1 cellular context compared by ENCODE assay signal in the genomic region with DNA sequence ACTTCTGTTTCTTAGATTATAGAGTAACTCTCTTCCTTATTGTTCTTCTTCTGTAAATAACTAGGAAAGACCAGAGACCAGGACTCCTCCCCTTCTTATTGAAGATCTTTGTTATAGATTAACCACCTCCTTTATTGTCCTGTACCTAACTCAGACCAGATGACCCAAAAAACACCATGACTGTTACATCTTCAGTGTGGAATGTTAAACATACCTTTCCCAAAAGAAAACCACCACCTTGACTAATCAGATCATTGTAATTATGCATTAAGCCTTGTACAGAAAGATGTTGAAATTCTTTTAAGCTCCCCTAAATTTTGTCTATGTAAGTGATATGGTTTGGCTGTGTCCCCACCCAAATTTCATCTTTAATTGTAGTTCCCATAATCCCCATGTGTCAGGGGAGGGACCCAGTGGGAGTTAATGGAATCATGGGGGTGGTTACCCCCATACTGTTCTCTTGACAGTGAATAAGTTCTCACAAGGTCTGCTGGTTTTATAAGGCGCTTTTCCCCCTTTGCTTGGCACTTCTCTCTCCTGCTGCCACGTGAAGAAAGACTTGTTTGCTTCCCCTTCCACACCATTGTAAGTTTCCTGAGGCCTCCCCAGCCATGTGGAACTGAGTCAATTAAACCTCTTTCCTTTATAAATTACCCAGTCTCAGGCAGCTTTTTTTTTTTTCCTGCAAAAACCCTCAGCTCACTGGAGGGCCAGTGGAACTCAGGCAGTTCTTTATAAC.
A peak's percentile ranks its signal among the peaks of the same experiment; 100 is the strongest.
TF ChIP-seq lines count a peak whose summit lies in the region.

No MANE protein-coding gene starts in this region.

TF ChIP-seq in HepG2, 621 proteins besides CTCF, POLR2A, EP300 and RAD21 (continued from another document and continues in another):
- TF ChIP-seq, protein P1, sequence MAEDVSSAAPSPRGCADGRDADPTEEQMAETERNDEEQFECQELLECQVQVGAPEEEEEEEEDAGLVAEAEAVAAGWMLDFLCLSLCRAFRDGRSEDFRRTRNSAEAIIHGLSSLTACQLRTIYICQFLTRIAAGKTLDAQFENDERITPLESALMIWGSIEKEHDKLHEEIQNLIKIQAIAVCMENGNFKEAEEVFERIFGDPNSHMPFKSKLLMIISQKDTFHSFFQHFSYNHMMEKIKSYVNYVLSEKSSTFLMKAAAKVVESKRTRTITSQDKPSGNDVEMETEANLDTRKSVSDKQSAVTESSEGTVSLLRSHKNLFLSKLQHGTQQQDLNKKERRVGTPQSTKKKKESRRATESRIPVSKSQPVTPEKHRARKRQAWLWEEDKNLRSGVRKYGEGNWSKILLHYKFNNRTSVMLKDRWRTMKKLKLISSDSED (CRISPR knock-in tag; IDR thresholded peaks at IDR 0.05) = no peak
- TF ChIP-seq ZNF543 (CRISPR knock-in tag; IDR thresholded peaks at IDR 0.05) (no peak), ZNF451 (CRISPR knock-in tag; IDR thresholded peaks at IDR 0.05) (no peak), SP1 (IDR thresholded peaks at IDR 0.05) (no peak), SP1 (CRISPR knock-in tag; IDR thresholded peaks at IDR 0.05) (no peak), HMGA1 (CRISPR knock-in tag; conservative IDR thresholded peaks at IDR 0.05) (no peak), SOX13 (IDR thresholded peaks at IDR 0.05) (peak; percentile 72; the same call in 1 of the 2 replicates), SOX13 (CRISPR knock-in tag; conservative IDR thresholded peaks at IDR 0.05 in 1 of 2, IDR thresholded peaks at IDR 0.05 in 1 of 2) (peak in 1 of 2 experiments; percentile 98; a peak in 2 of 4 replicates), ZNF562 (CRISPR knock-in tag; IDR thresholded peaks at IDR 0.05; ENCODE audit: borderline replicate concordance) (no peak), HCFC1 (IDR thresholded peaks at IDR 0.05; ENCODE audit: low read depth, low read length) (no peak), ZNF274 (CRISPR knock-in tag; IDR thresholded peaks at IDR 0.05) (no peak), TCF7 (IDR thresholded peaks at IDR 0.05; ENCODE audit: low read depth) (peak; percentile 63; the same call in 1 of the 2 replicates), MBD4 (IDR thresholded peaks at IDR 0.05; ENCODE audit: borderline replicate concordance, low read length) (no peak), HDAC1 (CRISPR knock-in tag; IDR thresholded peaks at IDR 0.05) (0 out of 2 replicates have a peak, but pooled peaks have one; percentile 23), ZMYM3 (CRISPR knock-in tag; IDR thresholded peaks at IDR 0.05) (no peak), ZFP41 (CRISPR knock-in tag; IDR thresholded peaks at IDR 0.05; ENCODE audit: borderline replicate concordance) (no peak), ZC3H13 (CRISPR knock-in tag; IDR thresholded peaks at IDR 0.05) (no peak), ELF3 (CRISPR knock-in tag; IDR thresholded peaks at IDR 0.05) (peak; percentile 51; the same call in 1 of the 2 replicates), ARNT2 (CRISPR knock-in tag; IDR thresholded peaks at IDR 0.05; ENCODE audit: low read depth) (no peak), FOXK1 (CRISPR knock-in tag; IDR thresholded peaks at IDR 0.05; ENCODE audit: borderline replicate concordance, low read depth) (no peak), KDM1A (CRISPR knock-in tag; IDR thresholded peaks at IDR 0.05) (no peak), NR1H2 (CRISPR knock-in tag; IDR thresholded peaks at IDR 0.05; ENCODE audit: borderline replicate concordance, low read depth) (no peak), FOXM1 (CRISPR knock-in tag; IDR thresholded peaks at IDR 0.05) (no peak), KDM5A (IDR thresholded peaks at IDR 0.05; ENCODE audit: borderline replicate concordance, low read length) (no peak), ZNF3 (CRISPR knock-in tag; IDR thresholded peaks at IDR 0.05) (no peak), RELA (CRISPR knock-in tag; IDR thresholded peaks at IDR 0.05) (no peak), ZNF136 (CRISPR knock-in tag; IDR thresholded peaks at IDR 0.05; ENCODE audit: low read depth) (no peak)
- TF ChIP-seq, protein P2, sequence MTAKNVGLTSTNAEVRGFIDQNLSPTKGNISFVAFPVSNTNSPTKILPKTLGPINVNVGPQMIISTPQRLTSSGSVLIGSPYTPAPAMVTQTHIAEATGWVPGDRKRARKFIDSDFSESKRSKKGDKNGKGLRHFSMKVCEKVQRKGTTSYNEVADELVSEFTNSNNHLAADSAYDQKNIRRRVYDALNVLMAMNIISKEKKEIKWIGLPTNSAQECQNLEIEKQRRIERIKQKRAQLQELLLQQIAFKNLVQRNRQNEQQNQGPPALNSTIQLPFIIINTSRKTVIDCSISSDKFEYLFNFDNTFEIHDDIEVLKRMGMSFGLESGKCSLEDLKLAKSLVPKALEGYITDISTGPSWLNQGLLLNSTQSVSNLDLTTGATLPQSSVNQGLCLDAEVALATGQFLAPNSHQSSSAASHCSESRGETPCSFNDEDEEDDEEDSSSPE (CRISPR knock-in tag; IDR thresholded peaks at IDR 0.05) = no peak
- TF ChIP-seq, protein P3, sequence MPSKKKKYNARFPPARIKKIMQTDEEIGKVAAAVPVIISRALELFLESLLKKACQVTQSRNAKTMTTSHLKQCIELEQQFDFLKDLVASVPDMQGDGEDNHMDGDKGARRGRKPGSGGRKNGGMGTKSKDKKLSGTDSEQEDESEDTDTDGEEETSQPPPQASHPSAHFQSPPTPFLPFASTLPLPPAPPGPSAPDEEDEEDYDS (CRISPR knock-in tag; IDR thresholded peaks at IDR 0.05) = peak; percentile 27; the same call in 1 of the 2 replicates
- TF ChIP-seq, protein P4, sequence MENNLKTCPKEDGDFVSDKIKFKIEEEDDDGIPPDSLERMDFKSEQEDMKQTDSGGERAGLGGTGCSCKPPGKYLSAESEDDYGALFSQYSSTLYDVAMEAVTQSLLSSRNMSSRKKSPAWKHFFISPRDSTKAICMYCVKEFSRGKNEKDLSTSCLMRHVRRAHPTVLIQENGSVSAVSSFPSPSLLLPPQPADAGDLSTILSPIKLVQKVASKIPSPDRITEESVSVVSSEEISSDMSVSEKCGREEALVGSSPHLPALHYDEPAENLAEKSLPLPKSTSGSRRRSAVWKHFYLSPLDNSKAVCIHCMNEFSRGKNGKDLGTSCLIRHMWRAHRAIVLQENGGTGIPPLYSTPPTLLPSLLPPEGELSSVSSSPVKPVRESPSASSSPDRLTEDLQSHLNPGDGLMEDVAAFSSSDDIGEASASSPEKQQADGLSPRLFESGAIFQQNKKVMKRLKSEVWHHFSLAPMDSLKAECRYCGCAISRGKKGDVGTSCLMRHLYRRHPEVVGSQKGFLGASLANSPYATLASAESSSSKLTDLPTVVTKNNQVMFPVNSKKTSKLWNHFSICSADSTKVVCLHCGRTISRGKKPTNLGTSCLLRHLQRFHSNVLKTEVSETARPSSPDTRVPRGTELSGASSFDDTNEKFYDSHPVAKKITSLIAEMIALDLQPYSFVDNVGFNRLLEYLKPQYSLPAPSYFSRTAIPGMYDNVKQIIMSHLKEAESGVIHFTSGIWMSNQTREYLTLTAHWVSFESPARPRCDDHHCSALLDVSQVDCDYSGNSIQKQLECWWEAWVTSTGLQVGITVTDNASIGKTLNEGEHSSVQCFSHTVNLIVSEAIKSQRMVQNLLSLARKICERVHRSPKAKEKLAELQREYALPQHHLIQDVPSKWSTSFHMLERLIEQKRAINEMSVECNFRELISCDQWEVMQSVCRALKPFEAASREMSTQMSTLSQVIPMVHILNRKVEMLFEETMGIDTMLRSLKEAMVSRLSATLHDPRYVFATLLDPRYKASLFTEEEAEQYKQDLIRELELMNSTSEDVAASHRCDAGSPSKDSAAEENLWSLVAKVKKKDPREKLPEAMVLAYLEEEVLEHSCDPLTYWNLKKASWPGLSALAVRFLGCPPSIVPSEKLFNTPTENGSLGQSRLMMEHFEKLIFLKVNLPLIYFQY (CRISPR knock-in tag; IDR thresholded peaks at IDR 0.05; ENCODE audit: borderline replicate concordance) = no peak
- TF ChIP-seq, protein P5, sequence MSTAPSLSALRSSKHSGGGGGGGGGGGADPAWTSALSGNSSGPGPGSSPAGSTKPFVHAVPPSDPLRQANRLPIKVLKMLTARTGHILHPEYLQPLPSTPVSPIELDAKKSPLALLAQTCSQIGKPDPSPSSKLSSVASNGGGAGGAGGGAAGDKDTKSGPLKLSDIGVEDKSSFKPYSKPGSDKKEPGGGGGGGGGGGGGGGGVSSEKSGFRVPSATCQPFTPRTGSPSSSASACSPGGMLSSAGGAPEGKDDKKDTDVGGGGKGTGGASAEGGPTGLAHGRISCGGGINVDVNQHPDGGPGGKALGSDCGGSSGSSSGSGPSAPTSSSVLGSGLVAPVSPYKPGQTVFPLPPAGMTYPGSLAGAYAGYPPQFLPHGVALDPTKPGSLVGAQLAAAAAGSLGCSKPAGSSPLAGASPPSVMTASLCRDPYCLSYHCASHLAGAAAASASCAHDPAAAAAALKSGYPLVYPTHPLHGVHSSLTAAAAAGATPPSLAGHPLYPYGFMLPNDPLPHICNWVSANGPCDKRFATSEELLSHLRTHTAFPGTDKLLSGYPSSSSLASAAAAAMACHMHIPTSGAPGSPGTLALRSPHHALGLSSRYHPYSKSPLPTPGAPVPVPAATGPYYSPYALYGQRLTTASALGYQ (CRISPR knock-in tag; IDR thresholded peaks at IDR 0.05) = no peak
- TF ChIP-seq, protein P6, sequence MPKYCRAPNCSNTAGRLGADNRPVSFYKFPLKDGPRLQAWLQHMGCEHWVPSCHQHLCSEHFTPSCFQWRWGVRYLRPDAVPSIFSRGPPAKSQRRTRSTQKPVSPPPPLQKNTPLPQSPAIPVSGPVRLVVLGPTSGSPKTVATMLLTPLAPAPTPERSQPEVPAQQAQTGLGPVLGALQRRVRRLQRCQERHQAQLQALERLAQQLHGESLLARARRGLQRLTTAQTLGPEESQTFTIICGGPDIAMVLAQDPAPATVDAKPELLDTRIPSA (CRISPR knock-in tag; IDR thresholded peaks at IDR 0.05; ENCODE audit: borderline replicate concordance) = no peak
- TF ChIP-seq, protein P7, sequence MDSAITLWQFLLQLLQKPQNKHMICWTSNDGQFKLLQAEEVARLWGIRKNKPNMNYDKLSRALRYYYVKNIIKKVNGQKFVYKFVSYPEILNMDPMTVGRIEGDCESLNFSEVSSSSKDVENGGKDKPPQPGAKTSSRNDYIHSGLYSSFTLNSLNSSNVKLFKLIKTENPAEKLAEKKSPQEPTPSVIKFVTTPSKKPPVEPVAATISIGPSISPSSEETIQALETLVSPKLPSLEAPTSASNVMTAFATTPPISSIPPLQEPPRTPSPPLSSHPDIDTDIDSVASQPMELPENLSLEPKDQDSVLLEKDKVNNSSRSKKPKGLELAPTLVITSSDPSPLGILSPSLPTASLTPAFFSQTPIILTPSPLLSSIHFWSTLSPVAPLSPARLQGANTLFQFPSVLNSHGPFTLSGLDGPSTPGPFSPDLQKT (CRISPR knock-in tag; IDR thresholded peaks at IDR 0.05; ENCODE audit: borderline replicate concordance) = no peak
- TF ChIP-seq, protein P8, sequence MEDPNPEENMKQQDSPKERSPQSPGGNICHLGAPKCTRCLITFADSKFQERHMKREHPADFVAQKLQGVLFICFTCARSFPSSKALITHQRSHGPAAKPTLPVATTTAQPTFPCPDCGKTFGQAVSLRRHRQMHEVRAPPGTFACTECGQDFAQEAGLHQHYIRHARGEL (CRISPR knock-in tag; IDR thresholded peaks at IDR 0.05) = no peak
- TF ChIP-seq, protein P9, sequence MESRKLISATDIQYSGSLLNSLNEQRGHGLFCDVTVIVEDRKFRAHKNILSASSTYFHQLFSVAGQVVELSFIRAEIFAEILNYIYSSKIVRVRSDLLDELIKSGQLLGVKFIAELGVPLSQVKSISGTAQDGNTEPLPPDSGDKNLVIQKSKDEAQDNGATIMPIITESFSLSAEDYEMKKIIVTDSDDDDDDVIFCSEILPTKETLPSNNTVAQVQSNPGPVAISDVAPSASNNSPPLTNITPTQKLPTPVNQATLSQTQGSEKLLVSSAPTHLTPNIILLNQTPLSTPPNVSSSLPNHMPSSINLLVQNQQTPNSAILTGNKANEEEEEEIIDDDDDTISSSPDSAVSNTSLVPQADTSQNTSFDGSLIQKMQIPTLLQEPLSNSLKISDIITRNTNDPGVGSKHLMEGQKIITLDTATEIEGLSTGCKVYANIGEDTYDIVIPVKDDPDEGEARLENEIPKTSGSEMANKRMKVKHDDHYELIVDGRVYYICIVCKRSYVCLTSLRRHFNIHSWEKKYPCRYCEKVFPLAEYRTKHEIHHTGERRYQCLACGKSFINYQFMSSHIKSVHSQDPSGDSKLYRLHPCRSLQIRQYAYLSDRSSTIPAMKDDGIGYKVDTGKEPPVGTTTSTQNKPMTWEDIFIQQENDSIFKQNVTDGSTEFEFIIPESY (CRISPR knock-in tag; IDR thresholded peaks at IDR 0.05) = no peak
- TF ChIP-seq, protein P10, sequence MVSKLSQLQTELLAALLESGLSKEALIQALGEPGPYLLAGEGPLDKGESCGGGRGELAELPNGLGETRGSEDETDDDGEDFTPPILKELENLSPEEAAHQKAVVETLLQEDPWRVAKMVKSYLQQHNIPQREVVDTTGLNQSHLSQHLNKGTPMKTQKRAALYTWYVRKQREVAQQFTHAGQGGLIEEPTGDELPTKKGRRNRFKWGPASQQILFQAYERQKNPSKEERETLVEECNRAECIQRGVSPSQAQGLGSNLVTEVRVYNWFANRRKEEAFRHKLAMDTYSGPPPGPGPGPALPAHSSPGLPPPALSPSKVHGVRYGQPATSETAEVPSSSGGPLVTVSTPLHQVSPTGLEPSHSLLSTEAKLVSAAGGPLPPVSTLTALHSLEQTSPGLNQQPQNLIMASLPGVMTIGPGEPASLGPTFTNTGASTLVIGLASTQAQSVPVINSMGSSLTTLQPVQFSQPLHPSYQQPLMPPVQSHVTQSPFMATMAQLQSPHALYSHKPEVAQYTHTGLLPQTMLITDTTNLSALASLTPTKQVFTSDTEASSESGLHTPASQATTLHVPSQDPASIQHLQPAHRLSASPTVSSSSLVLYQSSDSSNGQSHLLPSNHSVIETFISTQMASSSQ (IDR thresholded peaks at IDR 0.05; ENCODE audit: low read depth) = peak; percentile 91
- TF ChIP-seq, protein P10 (CRISPR knock-in tag; IDR thresholded peaks at IDR 0.05; ENCODE audit: borderline replicate concordance) = no peak; the same call in 1 of the 2 replicates
- TF ChIP-seq, protein P11, sequence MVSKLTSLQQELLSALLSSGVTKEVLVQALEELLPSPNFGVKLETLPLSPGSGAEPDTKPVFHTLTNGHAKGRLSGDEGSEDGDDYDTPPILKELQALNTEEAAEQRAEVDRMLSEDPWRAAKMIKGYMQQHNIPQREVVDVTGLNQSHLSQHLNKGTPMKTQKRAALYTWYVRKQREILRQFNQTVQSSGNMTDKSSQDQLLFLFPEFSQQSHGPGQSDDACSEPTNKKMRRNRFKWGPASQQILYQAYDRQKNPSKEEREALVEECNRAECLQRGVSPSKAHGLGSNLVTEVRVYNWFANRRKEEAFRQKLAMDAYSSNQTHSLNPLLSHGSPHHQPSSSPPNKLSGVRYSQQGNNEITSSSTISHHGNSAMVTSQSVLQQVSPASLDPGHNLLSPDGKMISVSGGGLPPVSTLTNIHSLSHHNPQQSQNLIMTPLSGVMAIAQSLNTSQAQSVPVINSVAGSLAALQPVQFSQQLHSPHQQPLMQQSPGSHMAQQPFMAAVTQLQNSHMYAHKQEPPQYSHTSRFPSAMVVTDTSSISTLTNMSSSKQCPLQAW (CRISPR knock-in tag; IDR thresholded peaks at IDR 0.05) = no peak
